8 cellular contexts compared by ENCODE assay signal in genomic region chr17:34254651-34255380, GRCh38. TPM values are rescaled to one million over a fixed set of nuclear protein-coding genes. Genes with fewer than 3 reads are reported as not detected.
A peak's percentile ranks its signal among the peaks of the same experiment; 100 is the strongest.
DNase-seq lines count a peak whose midpoint lies in the region; ATAC-seq and TF ChIP-seq lines count a peak whose summit lies in the region.

TSS of gene CCL2 (plus strand) at chr17:34255285. CDS start at chr17:34255350, 65 bp downstream.

- CTCF ChIA-PET in MCF 10A (lab: Yijun Ruan, JAX) = interaction anchor here (0.5 to 2.9 kb wide), 5 partner anchors 11 to 107 kb away, joined by 3 to 12 read pairs (median 7); no protein-coding TSS in a partner anchor

- H3K79me2 ChIP-seq in ACC112 (ENCODE audit: control insufficient read depth, insufficient read depth, low read length, unreplicated experiment) (peaks cover 3% of the 10 kb centered on the region), MM.1S (ENCODE audit: low read length) (no peaks in the 10 kb centered on the region), Karpas-422 (ENCODE audit: low read length) (no peaks in the 10 kb centered on the region)

- H3K36me3 Mint-ChIP-seq in MCF 10A (ENCODE audit: insufficient read depth, unreplicated experiment) = no peaks in the 10 kb centered on the region

- TF ChIP-seq CTCF in MM.1S (IDR thresholded peaks at IDR 0.05; ENCODE audit: low read length) (no peak), MCF 10A (IDR thresholded peaks at IDR 0.05; ENCODE audit: unreplicated experiment) (no peak)

- H3K4me1 Mint-ChIP-seq in MCF 10A (ENCODE audit: insufficient read depth, unreplicated experiment) = peaks cover 46% of the 10 kb centered on the region

- peak; percentile 32 for DNase-seq in MM.1S
- peak; percentile 10 for DNase-seq in MCF 10A (ENCODE audit: unreplicated experiment)
- no peak for DNase-seq in NCI-H2196 treated with DMSO at 0.1 percent for 48 hours (lab: John Stamatoyannopoulos, UW; ENCODE audit: unreplicated experiment)
- DNase-seq in Karpas-422 = no peak

- H4K20me1 ChIP-seq in MM.1S (ENCODE audit: insufficient read depth, low read length) = no peaks in the 10 kb centered on the region
- H4K20me1 ChIP-seq in Karpas-422 (ENCODE audit: insufficient read depth, low read depth, low read length) = no peaks in the 10 kb centered on the region

- H3K27me3 ChIP-seq in ACC112 (ENCODE audit: insufficient read depth, low read length) (no peaks in the 10 kb centered on the region), MM.1S (replicated peaks; ENCODE audit: insufficient read depth, low read length) (no peaks in the 10 kb centered on the region), iPS-15b (ENCODE audit: control insufficient read depth, insufficient read depth, low read length) (peaks cover 6% of the 10 kb centered on the region), skeletal muscle tissue (ENCODE audit: control insufficient read depth in 3 of 3, insufficient read depth in 3 of 3, low read length in 3 of 3) (peaks cover 3 to 11% (median 7%) of the 10 kb centered on the region in 3 donors), Karpas-422 (ENCODE audit: low read length) (no peaks in the 10 kb centered on the region)

- no peak for ATAC-seq in activated CD4-positive, CD25-positive, alpha-beta regulatory T cell treated with anti-CD3 and anti-CD28 coated beads, Interleukin-2, amount 50 U/mL, for 24 hours

- POLR2A ChIA-PET in MCF 10A (lab: Yijun Ruan, JAX) = no interaction called here

- H3K9me3 Mint-ChIP-seq in MCF 10A (ENCODE audit: unreplicated experiment) = no peaks in the 10 kb centered on the region

- no TSS peak for BruUV-seq in MCF 10A (replicated peaks; lab: Mats Ljungman, UMichigan)

- peak within 1 kb of the TSS; percentile 1 for H2AFZ ChIP-seq in ACC112 (ENCODE audit: low read length, unreplicated experiment)
- H2AFZ ChIP-seq in MM.1S (ENCODE audit: low read length) = peak within 1 kb of the TSS; percentile 71
- H2AFZ ChIP-seq in Karpas-422 (ENCODE audit: low read length) = no peak within 1 kb of the TSS

- H3K4me3 ChIP-seq in ACC112 (ENCODE audit: low read depth, low read length) (peak within 1 kb of the TSS; percentile 80), MM.1S (ENCODE audit: low read length) (peak within 1 kb of the TSS; percentile 39), iPS-15b (ENCODE audit: low read depth, low read length) (peak within 1 kb of the TSS; percentile 53), skeletal muscle tissue (ENCODE audit: low read length in 3 of 3) (peak within 1 kb of the TSS; percentile 39 to 78 (median 65)), Karpas-422 (ENCODE audit: low read length) (no peak within 1 kb of the TSS)

- intact Hi-C loops in MCF 10A (cut with micrococcal nuclease) = no loop called here

- H3K27ac ChIP-seq in ACC112 (ENCODE audit: low read depth, low read length) (peak within 1 kb of the TSS; percentile 99), MM.1S (ENCODE audit: low read length) (no peak within 1 kb of the TSS), skeletal muscle tissue (ENCODE audit: low read depth, low read length) (peak within 1 kb of the TSS; percentile 81), Karpas-422 (ENCODE audit: low read length) (no peak within 1 kb of the TSS)

- H3K9me2 ChIP-seq in MM.1S (replicated peaks; ENCODE audit: insufficient read depth, low read length) (no peaks in the 10 kb centered on the region), Karpas-422 (replicated peaks; ENCODE audit: insufficient read depth, low read length) (no peaks in the 10 kb centered on the region)

- H3K27me3 Mint-ChIP-seq in MCF 10A (ENCODE audit: insufficient read depth, unreplicated experiment) = no peaks in the 10 kb centered on the region

- H3F3A ChIP-seq in MM.1S (ENCODE audit: insufficient read depth, low read length) = no peaks in the 10 kb centered on the region

- H3K4me1 ChIP-seq in ACC112 (ENCODE audit: control insufficient read depth, insufficient read depth, low read length, unreplicated experiment) = peaks cover 64% of the 10 kb centered on the region
- H3K4me1 ChIP-seq in MM.1S (ENCODE audit: low read length) = peaks cover 19% of the 10 kb centered on the region
- peaks cover 20% of the 10 kb centered on the region for H3K4me1 ChIP-seq in iPS-15b (ENCODE audit: control insufficient read depth, insufficient read depth, low read length)
- peaks cover 45 to 62% (median 55%) of the 10 kb centered on the region in 3 donors for H3K4me1 ChIP-seq in skeletal muscle tissue (ENCODE audit: control insufficient read depth in 3 of 3, insufficient read depth in 3 of 3, low read length in 3 of 3)
- H3K4me1 ChIP-seq in Karpas-422 (ENCODE audit: low read length) = no peaks in the 10 kb centered on the region

- no peak within 1 kb of the TSS for H3K9ac ChIP-seq in MM.1S (ENCODE audit: low read length)
- H3K9ac ChIP-seq in iPS-15b (ENCODE audit: low read depth, low read length) = peak within 1 kb of the TSS; percentile 70
- peak within 1 kb of the TSS; percentile 5 to 73 (median 57) for H3K9ac ChIP-seq in skeletal muscle tissue (ENCODE audit: low read depth in 1 of 3, low read length in 3 of 3)
- H3K9ac ChIP-seq in Karpas-422 (ENCODE audit: low read length) = no peak within 1 kb of the TSS

- no peaks in the 10 kb centered on the region for H3K36me3 ChIP-seq in ACC112 (ENCODE audit: insufficient read depth, low read length)
- H3K36me3 ChIP-seq in MM.1S (replicated peaks; ENCODE audit: insufficient read depth, low read length) = no peaks in the 10 kb centered on the region
- no peaks in the 10 kb centered on the region for H3K36me3 ChIP-seq in iPS-15b (ENCODE audit: control insufficient read depth, insufficient read depth, low read length)
- no peaks in the 10 kb centered on the region for H3K36me3 ChIP-seq in skeletal muscle tissue (ENCODE audit: control insufficient read depth in 3 of 3, insufficient read depth in 3 of 3, low read length in 3 of 3)
- no peaks in the 10 kb centered on the region for H3K36me3 ChIP-seq in Karpas-422 (ENCODE audit: insufficient read depth, low read length)

- peak within 1 kb of the TSS; percentile 60 for H3K27ac Mint-ChIP-seq in MCF 10A (ENCODE audit: low read depth, unreplicated experiment)

- H3K4me2 ChIP-seq in MM.1S (ENCODE audit: low read depth, low read length) = peak within 1 kb of the TSS; percentile 70
- H3K4me2 ChIP-seq in Karpas-422 (ENCODE audit: low read depth, low read length, poor library complexity, severe bottlenecking) = no peak within 1 kb of the TSS

- H3K4me3 Mint-ChIP-seq in MCF 10A (ENCODE audit: unreplicated experiment) = peak within 1 kb of the TSS; percentile 64

- H3K9me3 ChIP-seq in MM.1S (replicated peaks; ENCODE audit: insufficient read depth, low read length) = no peaks in the 10 kb centered on the region
- H3K9me3 ChIP-seq in iPS-15b (ENCODE audit: control insufficient read depth, insufficient read depth, low read length) = no peaks in the 10 kb centered on the region
- no peaks in the 10 kb centered on the region for H3K9me3 ChIP-seq in skeletal muscle tissue (ENCODE audit: control insufficient read depth in 3 of 3, low read length in 3 of 3)
- H3K9me3 ChIP-seq in Karpas-422 (ENCODE audit: low read length) = no peaks in the 10 kb centered on the region

RNA-seq across cellular contexts. Expression of gene CCL2, which starts in this region (rescaled TPM):
- total RNA-seq in MCF 10A (2022) (0.59 and 1.0 TPM in 2 replicates), skeletal muscle tissue (20.4 TPM)
- not detected in 2 replicates for total RNA-seq in Karpas-422 (2014; rRNA removed; shearing (Covaris generic); ENCODE audit: low replicate concordance)

Comparison
In these comparisons a context has a peak if more than half of its experiments do, and no peak if none do; other contexts are left out.
1. RNA of gene CCL2 (total RNA-seq): 20.4 TPM in skeletal muscle tissue (single experiment); 0.59 to 1.0 TPM in MCF 10A and not detected in Karpas-422; every median in the first group is over 10 times any median in the second.
2. H3K27ac ChIP-seq: peak in ACC112 (single experiment) and skeletal muscle tissue (single experiment); none in MM.1S (single experiment) and Karpas-422 (single experiment).
3. DNase-seq: peak in MM.1S (single experiment) and MCF 10A (single experiment); none in NCI-H2196 treated with DMSO at 0.1 percent for 48 hours (single experiment) and Karpas-422 (single experiment).
4. H3K9ac ChIP-seq: peak in iPS-15b (single experiment) and skeletal muscle tissue (3 of 3); none in MM.1S (single experiment) and Karpas-422 (single experiment).